In genomic region chr6:30076333-30076732, GRCh38 we compare ENCODE assay signal across 1 cellular context.
TF ChIP-seq lines count a peak whose summit lies in the region.

No MANE protein-coding gene starts in this region.

TF ChIP-seq in HCT116, 20 proteins besides CTCF, POLR2A, EP300 and RAD21:
- no peak for TF ChIP-seq SIN3A (IDR thresholded peaks at IDR 0.05; ENCODE audit: low read depth)
- TF ChIP-seq ATF3 (IDR thresholded peaks at IDR 0.05) = no peak
- TF ChIP-seq YY1 (IDR thresholded peaks at IDR 0.05; ENCODE audit: extremely low read depth, insufficient replicate concordance, low read depth, low read length) = no peak
- no peak for TF ChIP-seq ELF1 (IDR thresholded peaks at IDR 0.05; ENCODE audit: borderline replicate concordance, low read depth)
- no peak for TF ChIP-seq JUND (IDR thresholded peaks at IDR 0.05)
- no peak for TF ChIP-seq FOSL1 (IDR thresholded peaks at IDR 0.05; ENCODE audit: low read depth)
- TF ChIP-seq CEBPB (IDR thresholded peaks at IDR 0.05; ENCODE audit: low read depth) = no peak
- no peak for TF ChIP-seq SP1 (IDR thresholded peaks at IDR 0.05; ENCODE audit: low read depth)
- no peak for TF ChIP-seq SRF (IDR thresholded peaks at IDR 0.05; ENCODE audit: low read depth)
- TF ChIP-seq MAX (IDR thresholded peaks at IDR 0.05) = no peak
- no peak for TF ChIP-seq ZNF274 (IDR thresholded peaks at IDR 0.05; ENCODE audit: low read depth, low read length)
- no peak for TF ChIP-seq EZH2phosphoT487 (IDR thresholded peaks at IDR 0.05; ENCODE audit: borderline replicate concordance)
TF ChIP-seq in HCT116: peak in this region for 0.
